8 cellular contexts compared by ENCODE assay signal in the genomic region with DNA sequence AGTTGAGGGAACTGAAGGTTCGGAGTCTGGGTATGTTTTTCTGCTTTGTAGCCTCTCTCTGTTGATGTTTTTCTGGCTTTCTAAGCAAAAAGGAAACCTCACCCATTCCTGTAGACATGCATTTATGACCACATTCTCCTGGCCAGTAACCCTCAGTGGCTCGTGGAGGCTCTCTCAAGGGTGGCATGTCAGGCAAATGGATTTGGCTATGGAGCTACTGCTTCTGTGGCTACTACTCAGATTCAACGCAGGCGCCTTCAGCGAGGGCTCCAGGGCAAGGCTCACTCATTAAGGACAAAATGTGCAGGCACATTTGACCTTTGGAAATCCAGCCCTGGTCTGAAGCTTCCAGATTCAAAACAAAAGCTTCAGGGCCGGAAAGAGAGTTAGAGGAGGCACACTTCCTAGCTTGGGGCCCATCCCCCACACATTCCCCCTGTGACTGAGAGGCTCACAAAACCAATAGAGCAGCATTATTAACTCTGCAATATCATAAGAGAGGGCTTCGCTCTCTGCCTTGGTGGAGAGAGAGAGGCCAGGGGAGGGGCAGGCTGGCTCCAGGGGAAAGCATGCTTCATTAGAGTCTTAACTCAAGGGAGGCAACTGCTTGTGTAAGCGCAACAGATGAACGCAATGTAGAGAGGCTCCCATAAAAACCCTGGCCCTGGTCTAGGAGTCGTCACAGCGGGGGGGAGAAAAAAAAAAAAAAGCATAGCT. TPM values are rescaled to one million over a fixed set of nuclear protein-coding genes. Genes with fewer than 3 reads are reported as not detected.
A peak's percentile ranks its signal among the peaks of the same experiment; 100 is the strongest.
DNase-seq lines count a peak whose midpoint lies in the region; ATAC-seq and TF ChIP-seq lines count a peak whose summit lies in the region.

No MANE protein-coding gene starts in this region.

- H3K27ac Mint-ChIP-seq in T-helper 17 cell, result peak overlapping the region; percentile 95

- ATAC-seq in GM19351 (IDR thresholded peaks at IDR 0.05; ENCODE audit: unreplicated experiment) (peak; percentile 59), HG03460 (IDR thresholded peaks at IDR 0.05; ENCODE audit: unreplicated experiment) (peak; percentile 47), T-helper 17 cell (peak; percentile 81), left lobe of liver (peak; percentile 79)

- no peaks in the 10 kb centered on the region for H3K27me3 Mint-ChIP-seq in T-helper 17 cell

- H3K27me3 ChIP-seq in WERI-Rb-1 (ENCODE audit: insufficient read depth, low read depth, severe bottlenecking), result no peaks in the 10 kb centered on the region

- H3K36me3 ChIP-seq in WERI-Rb-1, result no peaks in the 10 kb centered on the region

- no peak overlapping the region for H3K4me3 ChIP-seq in WERI-Rb-1 (ENCODE audit: low read depth, low read length)

- peaks cover 56% of the 10 kb centered on the region for H3K4me1 Mint-ChIP-seq in T-helper 17 cell

- no peak for TF ChIP-seq CTCF in WERI-Rb-1 (IDR thresholded peaks at IDR 0.05; ENCODE audit: low read depth, low read length)

- H3K4me3 Mint-ChIP-seq in T-helper 17 cell, result peak overlapping the region; percentile 81

- H3K27ac ChIP-seq in caudate nucleus (ENCODE audit: low read depth, low read length), result peak overlapping the region; percentile 92
- no peak overlapping the region; the same call in 1 of the 2 replicates for H3K27ac ChIP-seq in WERI-Rb-1

- H3K9me3 ChIP-seq in T-helper 17 cell (ENCODE audit: control insufficient read depth, low read length, poor library complexity, severe bottlenecking) (no peaks in the 10 kb centered on the region), WERI-Rb-1 (ENCODE audit: severe bottlenecking) (no peaks in the 10 kb centered on the region)

- H3K36me3 Mint-ChIP-seq in T-helper 17 cell (ENCODE audit: low read depth), result peaks cover 2% of the 10 kb centered on the region

- peak; percentile 14 to 29 (median 27) for DNase-seq in T-helper 17 cell
- DNase-seq in caudate nucleus (lab: John Stamatoyannopoulos, UW), result peak in 36 of 61 donors; percentile 7 to 76 (median 39)
- DNase-seq in left lobe of liver (ENCODE audit: low spot score), result peak; percentile 59
- DNase-seq in stimulated activated CD4-positive, alpha-beta T cell treated with anti-CD3 and anti-CD28 coated beads, Interleukin-4, amount 100 ng/mL, for 24 hours, result peak; percentile 62
- no peak for DNase-seq in WERI-Rb-1
- DNase-seq in OCI-M1 (lab: John Stamatoyannopoulos, UW), result no peak

RNA-seq across cellular contexts. Expression of a gene that starts 22.1 kb away (rescaled TPM):
- 10 to 100 TPM; 38.1 to 53.3 TPM for total RNA-seq in T-helper 17 cell
- total RNA-seq in left lobe of liver, result 9.7 TPM

Comparison
In these comparisons a context has a peak if more than half of its experiments do, and no peak if none do; other contexts are left out.
1. DNase-seq: peak in T-helper 17 cell (3 of 3), caudate nucleus (36 of 61), left lobe of liver (single experiment) and stimulated activated CD4-positive, alpha-beta T cell treated with anti-CD3 and anti-CD28 coated beads, Interleukin-4, amount 100 ng/mL, for 24 hours (single experiment); none in WERI-Rb-1 (single experiment) and OCI-M1 (single experiment).
2. Peak in every context shown above with its lines, with median percentiles within 50 percentile points of each other: ATAC-seq.